ENCODE assay signal across 17 cellular contexts in genomic region chr6:37011656-37012378, GRCh38. TPM values are rescaled to one million over a fixed set of nuclear protein-coding genes. Genes with fewer than 3 reads are reported as not detected.
DNase-seq lines count a peak whose midpoint lies in the region; ATAC-seq and TF ChIP-seq lines count a peak whose summit lies in the region.
"Had no signal": no experiment of that assay in that cellular context is flagged by ENCODE, and none has a peak within 500 bp of the region (broad histone marks: within the 10 kb centered on the region; RNA-seq: fewer than 3 reads in every experiment).

No MANE protein-coding gene starts in this region.

- H3K4me3 Mint-ChIP-seq in activated naive CD8-positive, alpha-beta T cell treated with anti-CD3 and anti-CD28 coated beads, Interleukin-2, amount 10 ng/mL, durations not matched to agents 7 days and 5 days, result no peak overlapping the region
- H3K4me3 Mint-ChIP-seq in activated naive CD8-positive, alpha-beta T cell treated with anti-CD3 and anti-CD28 coated beads, Interleukin-2, amount 50 U/mL, for 24 hours, result no peak overlapping the region
- no peak overlapping the region for H3K4me3 Mint-ChIP-seq in stimulated activated naive B cell treated with anti-CD40 and anti-IgM and Interleukin-4, amounts not matched to agents 10 μg/mL and 1 μg/mL and 100 μg/mL, for 72 hours
- H3K4me3 Mint-ChIP-seq: T-helper 2 cell treated with Interferon-gamma antibody and Interleukin-4, amounts not matched to agents 5 μg/mL and 100 μg/mL, for 36 hours; type B pancreatic cell had no signal

- no peak overlapping the region for H3K9ac ChIP-seq in adipocyte (ENCODE audit: low read length)

- no peaks in the 10 kb centered on the region for H3K36me3 ChIP-seq in adipocyte (ENCODE audit: control insufficient read depth, insufficient read depth, low read length, severe bottlenecking)
- H3K36me3 ChIP-seq: neutrophil had no signal

- no peaks in the 10 kb centered on the region for H3K9me3 Mint-ChIP-seq in activated naive CD8-positive, alpha-beta T cell treated with anti-CD3 and anti-CD28 coated beads, Interleukin-2, amount 10 ng/mL, durations not matched to agents 7 days and 5 days
- no peaks in the 10 kb centered on the region for H3K9me3 Mint-ChIP-seq in activated naive CD8-positive, alpha-beta T cell treated with anti-CD3 and anti-CD28 coated beads, Interleukin-2, amount 50 U/mL, for 24 hours
- H3K9me3 Mint-ChIP-seq in stimulated activated naive B cell treated with anti-CD40 and anti-IgM and Interleukin-4, amounts not matched to agents 10 μg/mL and 1 μg/mL and 100 μg/mL, for 72 hours, result no peaks in the 10 kb centered on the region
- H3K9me3 Mint-ChIP-seq: T-helper 2 cell treated with Interferon-gamma antibody and Interleukin-4, amounts not matched to agents 5 μg/mL and 100 μg/mL, for 36 hours; type B pancreatic cell had no signal

- ATAC-seq in activated naive CD8-positive, alpha-beta T cell treated with anti-CD3 and anti-CD28 coated beads, Interleukin-2, amount 10 ng/mL, durations not matched to agents 7 days and 5 days (ENCODE audit: low read depth), result no peak
- no peak for ATAC-seq in activated naive CD8-positive, alpha-beta T cell treated with anti-CD3 and anti-CD28 coated beads, Interleukin-2, amount 50 U/mL, for 24 hours
- ATAC-seq in stimulated activated naive B cell treated with anti-CD40 and anti-IgM and Interleukin-4, amounts not matched to agents 10 μg/mL and 1 μg/mL and 100 μg/mL, for 72 hours (replicated peaks), result no peak
- ATAC-seq in HG03175 (IDR thresholded peaks at IDR 0.05; ENCODE audit: unreplicated experiment) (no peak), GM18868 (IDR thresholded peaks at IDR 0.05; ENCODE audit: unreplicated experiment) (no peak)

- peaks cover 5% of the 10 kb centered on the region for H3K9me3 ChIP-seq in adipocyte (ENCODE audit: control insufficient read depth, low read length)
- H3K9me3 ChIP-seq: neutrophil had no signal

- no peak overlapping the region for H3K4me3 ChIP-seq in adipocyte (ENCODE audit: low read length)
- no peak overlapping the region for H3K4me3 ChIP-seq in fibroblast of the aortic adventitia (ENCODE audit: low read depth, low read length)

- peak overlapping the region; percentile 48 for H3K27ac Mint-ChIP-seq in activated naive CD8-positive, alpha-beta T cell treated with anti-CD3 and anti-CD28 coated beads, Interleukin-2, amount 10 ng/mL, durations not matched to agents 7 days and 5 days
- H3K27ac Mint-ChIP-seq in activated naive CD8-positive, alpha-beta T cell treated with anti-CD3 and anti-CD28 coated beads, Interleukin-2, amount 50 U/mL, for 24 hours, result no peak overlapping the region
- peak overlapping the region; percentile 69 for H3K27ac Mint-ChIP-seq in stimulated activated naive B cell treated with anti-CD40 and anti-IgM and Interleukin-4, amounts not matched to agents 10 μg/mL and 1 μg/mL and 100 μg/mL, for 72 hours
- H3K27ac Mint-ChIP-seq: T-helper 2 cell treated with Interferon-gamma antibody and Interleukin-4, amounts not matched to agents 5 μg/mL and 100 μg/mL, for 36 hours; type B pancreatic cell had no signal

- H3K27me3 Mint-ChIP-seq in activated naive CD8-positive, alpha-beta T cell treated with anti-CD3 and anti-CD28 coated beads, Interleukin-2, amount 10 ng/mL, durations not matched to agents 7 days and 5 days, result no peaks in the 10 kb centered on the region
- H3K27me3 Mint-ChIP-seq in activated naive CD8-positive, alpha-beta T cell treated with anti-CD3 and anti-CD28 coated beads, Interleukin-2, amount 50 U/mL, for 24 hours, result no peaks in the 10 kb centered on the region
- no peaks in the 10 kb centered on the region for H3K27me3 Mint-ChIP-seq in stimulated activated naive B cell treated with anti-CD40 and anti-IgM and Interleukin-4, amounts not matched to agents 10 μg/mL and 1 μg/mL and 100 μg/mL, for 72 hours
- H3K27me3 Mint-ChIP-seq: type B pancreatic cell had no signal

- no peak for DNase-seq in activated naive CD8-positive, alpha-beta T cell treated with anti-CD3 and anti-CD28 coated beads, Interleukin-2, amount 10 ng/mL, durations not matched to agents 7 days and 5 days
- no peak for DNase-seq in activated naive CD8-positive, alpha-beta T cell treated with anti-CD3 and anti-CD28 coated beads, Interleukin-2, amount 50 U/mL, for 24 hours
- DNase-seq in adipocyte (ENCODE audit: low read depth) (peak; percentile 47), fibroblast of the aortic adventitia (ENCODE audit: low read depth) (peak; percentile 47)
- DNase-seq in stimulated activated naive B cell treated with anti-CD40 and anti-IgM and Interleukin-4, amounts not matched to agents 10 μg/mL and 1 μg/mL and 100 μg/mL, for 72 hours, result no peak
- no peak for DNase-seq in activated CD4-positive, CD25-positive, alpha-beta regulatory T cell treated with anti-CD3 and anti-CD28 coated beads, Interleukin-2, amount 50 U/mL, for 72 hours
- DNase-seq: activated CD4-positive, alpha-beta T cell treated with anti-CD3 and anti-CD28 coated beads for 4 hours; activated naive CD4-positive, alpha-beta T cell treated with anti-CD3 and anti-CD28 coated beads, Interleukin-2, amount 50 U/mL, for 16 hours; head of caudate nucleus; NCI-H1105 treated with DMSO at 0.1 percent for 48 hours; NK-92 treated with Interleukin-12 subunit alpha and Interleukin-12 subunit beta, amount 100 ng/mL, for 24 hours; Right ventricle myocardium superior had no signal

- H3K27me3 ChIP-seq in adipocyte (replicated peaks; ENCODE audit: control insufficient read depth, insufficient read depth, low read length), result no peaks in the 10 kb centered on the region
- H3K27me3 ChIP-seq: neutrophil had no signal

- peaks cover 15% of the 10 kb centered on the region for H3K4me1 ChIP-seq in adipocyte (ENCODE audit: control insufficient read depth, insufficient read depth, low read length)

- H3K36me3 Mint-ChIP-seq in activated naive CD8-positive, alpha-beta T cell treated with anti-CD3 and anti-CD28 coated beads, Interleukin-2, amount 10 ng/mL, durations not matched to agents 7 days and 5 days, result no peaks in the 10 kb centered on the region
- no peaks in the 10 kb centered on the region for H3K36me3 Mint-ChIP-seq in activated naive CD8-positive, alpha-beta T cell treated with anti-CD3 and anti-CD28 coated beads, Interleukin-2, amount 50 U/mL, for 24 hours (ENCODE audit: low read depth)
- peaks cover 56 to 71% of the 10 kb centered on the region in 2 donors for H3K36me3 Mint-ChIP-seq in stimulated activated naive B cell treated with anti-CD40 and anti-IgM and Interleukin-4, amounts not matched to agents 10 μg/mL and 1 μg/mL and 100 μg/mL, for 72 hours
- H3K36me3 Mint-ChIP-seq: type B pancreatic cell had no signal

- POLR2A ChIA-PET in activated naive CD8-positive, alpha-beta T cell treated with anti-CD3 and anti-CD28 coated beads, Interleukin-2, amount 10 ng/mL, durations not matched to agents 7 days and 5 days (lab: Charles Lee), result no interaction called here

- H3K4me1 Mint-ChIP-seq in activated naive CD8-positive, alpha-beta T cell treated with anti-CD3 and anti-CD28 coated beads, Interleukin-2, amount 10 ng/mL, durations not matched to agents 7 days and 5 days, result peaks cover 12% of the 10 kb centered on the region
- peaks cover 5% of the 10 kb centered on the region for H3K4me1 Mint-ChIP-seq in activated naive CD8-positive, alpha-beta T cell treated with anti-CD3 and anti-CD28 coated beads, Interleukin-2, amount 50 U/mL, for 24 hours
- peaks cover 27 to 59% of the 10 kb centered on the region in 2 donors for H3K4me1 Mint-ChIP-seq in stimulated activated naive B cell treated with anti-CD40 and anti-IgM and Interleukin-4, amounts not matched to agents 10 μg/mL and 1 μg/mL and 100 μg/mL, for 72 hours

- no peak for TF ChIP-seq CTCF in fibroblast of the aortic adventitia (IDR thresholded peaks at IDR 0.05; ENCODE audit: insufficient read depth, low read length)

RNA-seq across cellular contexts. Expression of gene FGD2, which starts 6.4 kb away (rescaled TPM):
- total RNA-seq in activated naive CD8-positive, alpha-beta T cell treated with anti-CD3 and anti-CD28 coated beads, Interleukin-2, amount 10 ng/mL, durations not matched to agents 7 days and 5 days, result 10 to 100 TPM in 1 of 2 experiments, 1 to 10 TPM in 1; 9.8 to 12.4 TPM
- total RNA-seq in fibroblast of the aortic adventitia (ENCODE audit: low replicate concordance), result not detected in 2 replicates

RNA-seq across cellular contexts. Expression of gene MTCH1, which starts 25.8 kb away (rescaled TPM):
- total RNA-seq in activated naive CD8-positive, alpha-beta T cell treated with anti-CD3 and anti-CD28 coated beads, Interleukin-2, amount 10 ng/mL, durations not matched to agents 7 days and 5 days, result 100 to 1,000 TPM; 135 to 139 TPM
- 160 and 201 TPM in 2 replicates for total RNA-seq in fibroblast of the aortic adventitia (ENCODE audit: low replicate concordance)

RNA-seq across cellular contexts. Expression of gene PI16, which starts 57.3 kb away (rescaled TPM):
- total RNA-seq in activated naive CD8-positive, alpha-beta T cell treated with anti-CD3 and anti-CD28 coated beads, Interleukin-2, amount 10 ng/mL, durations not matched to agents 7 days and 5 days, result under 1 TPM; 0.37 to 0.86 TPM
- 1.5 and 6.3 TPM in 2 replicates for total RNA-seq in fibroblast of the aortic adventitia (ENCODE audit: low replicate concordance)

Comparison
In these comparisons a context has a peak if more than half of its experiments do, and no peak if none do; other contexts are left out.
1. DNase-seq: peak in adipocyte (single experiment) and fibroblast of the aortic adventitia (single experiment); none in activated naive CD8-positive, alpha-beta T cell treated with anti-CD3 and anti-CD28 coated beads, Interleukin-2, amount 10 ng/mL, durations not matched to agents 7 days and 5 days (single experiment), activated naive CD8-positive, alpha-beta T cell treated with anti-CD3 and anti-CD28 coated beads, Interleukin-2, amount 50 U/mL, for 24 hours (single experiment), stimulated activated naive B cell treated with anti-CD40 and anti-IgM and Interleukin-4, amounts not matched to agents 10 μg/mL and 1 μg/mL and 100 μg/mL, for 72 hours (single experiment) and activated CD4-positive, CD25-positive, alpha-beta regulatory T cell treated with anti-CD3 and anti-CD28 coated beads, Interleukin-2, amount 50 U/mL, for 72 hours (single experiment).
2. RNA of gene FGD2, which starts 6.4 kb away (total RNA-seq): 9.8 to 12.4 TPM in activated naive CD8-positive, alpha-beta T cell treated with anti-CD3 and anti-CD28 coated beads, Interleukin-2, amount 10 ng/mL, durations not matched to agents 7 days and 5 days; not detected in fibroblast of the aortic adventitia; every median in the first group is over 10 times any median in the second.